10 cellular contexts compared by ENCODE assay signal in genomic region chr2:207121784-207122183, GRCh38. TPM values are rescaled to one million over a fixed set of nuclear protein-coding genes. Genes with fewer than 3 reads are reported as not detected.
DNase-seq lines count a peak whose midpoint lies in the region; ATAC-seq and TF ChIP-seq lines count a peak whose summit lies in the region.
"Had no signal": no experiment of that assay in that cellular context is flagged by ENCODE, and none has a peak within 500 bp of the region (broad histone marks: within the 10 kb centered on the region; RNA-seq: fewer than 3 reads in every experiment).

No MANE protein-coding gene starts in this region.

- H2AFZ ChIP-seq in fibroblast of lung (ENCODE audit: low read length), result no peak overlapping the region

- no peak overlapping the region for H3K27ac ChIP-seq in fibroblast of lung (ENCODE audit: insufficient read depth, low read length)

- no peak overlapping the region for H3K4me3 ChIP-seq in fibroblast of lung (replicated peaks in 1 of 4; ENCODE audit: control extremely low read depth in 1 of 4, insufficient read depth in 1 of 4, low read depth in 3 of 4, low read length in 4 of 4)

- no peaks in the 10 kb centered on the region for H3K27me3 ChIP-seq in fibroblast of lung (ENCODE audit: control insufficient read depth, insufficient read depth, low read length)

- intact Hi-C loops in posterior vena cava (cut with DNase I), result no loop called here

- peaks cover 20% of the 10 kb centered on the region for H3K4me1 ChIP-seq in fibroblast of lung (ENCODE audit: control insufficient read depth, extremely low read depth, insufficient read depth, low read length)

- H3K9ac ChIP-seq in fibroblast of lung (ENCODE audit: insufficient read depth, low read length), result no peak overlapping the region

- peaks cover 87% of the 10 kb centered on the region for H3K79me2 ChIP-seq in fibroblast of lung (ENCODE audit: control insufficient read depth, insufficient read depth, low read length)

- H3K4me2 ChIP-seq in fibroblast of lung (ENCODE audit: extremely low read depth, insufficient read depth, low read length), result no peak overlapping the region

- H3K9me3 ChIP-seq in fibroblast of lung (ENCODE audit: control insufficient read depth, insufficient read depth, low read depth, low read length), result no peaks in the 10 kb centered on the region

- H3K36me3 ChIP-seq in fibroblast of lung (ENCODE audit: control insufficient read depth, insufficient read depth, low read length), result peaks cover 3% of the 10 kb centered on the region

- no peak for TF ChIP-seq CTCF in fibroblast of lung (conservative IDR thresholded peaks at IDR 0.05 in 1 of 2, IDR thresholded peaks at IDR 0.05 in 1 of 2; ENCODE audit: low read depth in 1 of 2, low read length in 2 of 2)

- peaks cover 2% of the 10 kb centered on the region for H4K20me1 ChIP-seq in fibroblast of lung (ENCODE audit: control insufficient read depth, extremely low read depth, insufficient read depth, low read length)

- ATAC-seq in left lobe of liver, result no peak
- ATAC-seq: activated CD4-positive, CD25-positive, alpha-beta regulatory T cell treated with anti-CD3 and anti-CD28 coated beads, Interleukin-2, amount 50 U/mL, for 24 hours had no signal

- DNase-seq in EH (ENCODE audit: low read depth), result peak; percentile 93
- DNase-seq in RPMI7951 (ENCODE audit: low read depth), result peak; percentile 88
- DNase-seq in fibroblast of lung (ENCODE audit: low read depth in 2 of 2), result peak; percentile 88 to 90
- DNase-seq in posterior vena cava (ENCODE audit: low spot score), result peak; percentile 81
- DNase-seq in left lobe of liver (ENCODE audit: low spot score), result no peak
- no peak for DNase-seq in NCI-H1092 (lab: John Stamatoyannopoulos, UW)
- no peak for DNase-seq in OCI-M1 (lab: John Stamatoyannopoulos, UW)
- no peak for DNase-seq in NCI-H446 (lab: John Stamatoyannopoulos, UW)
- DNase-seq: NCI-H748 treated with DMSO at 0.1 percent for 48 hours had no signal

RNA-seq across cellular contexts. Expression of gene KLF7, which starts 44.0 kb away (rescaled TPM):
- total RNA-seq in RPMI7951 (2014; rRNA removed; shearing (Covaris generic)), result 5.4 and 7.3 TPM in 2 replicates
- total RNA-seq in fibroblast of lung, result 11.3 and 12.9 TPM in 2 replicates
- 15.4 and 21.0 TPM in 2 replicates for polyA plus RNA-seq in fibroblast of lung
- 7.7 and 15.8 TPM in 2 replicates for polyA plus RNA-seq in fibroblast of lung (2012)
- polyA minus RNA-seq in fibroblast of lung (ENCODE audit: low replicate concordance), result 101 and 108 TPM in 2 replicates
- total RNA-seq in posterior vena cava, result 10 to 100 TPM; 64.2 to 64.5 TPM
- total RNA-seq in left lobe of liver, result 9.7 TPM

Comparison
In these comparisons a context has a peak if more than half of its experiments do, and no peak if none do; other contexts are left out.
1. DNase-seq: peak in EH (single experiment), RPMI7951 (single experiment), fibroblast of lung (2 of 2) and posterior vena cava (single experiment); none in left lobe of liver (single experiment), NCI-H1092 (single experiment), OCI-M1 (single experiment) and NCI-H446 (0 of 2).